14 cellular contexts compared by ENCODE assay signal in genomic region chr9:36456480-36457115, GRCh38. TPM values are rescaled to one million over a fixed set of nuclear protein-coding genes. Genes with fewer than 3 reads are reported as not detected.
A peak's percentile ranks its signal among the peaks of the same experiment; 100 is the strongest.
DNase-seq lines count a peak whose midpoint lies in the region; ATAC-seq, FAIRE-seq and TF ChIP-seq lines count a peak whose summit lies in the region.
"Had no signal": no experiment of that assay in that cellular context is flagged by ENCODE, and none has a peak within 500 bp of the region (broad histone marks: within the 10 kb centered on the region; RNA-seq: fewer than 3 reads in every experiment).

No MANE protein-coding gene starts in this region.

- no peaks in the 10 kb centered on the region for H3K9me3 Mint-ChIP-seq in CD8-positive, alpha-beta memory T cell
- no peaks in the 10 kb centered on the region for H3K9me3 Mint-ChIP-seq in natural killer cell treated with Interleukin-12 subunit alpha and Interleukin-12 subunit beta and Interleukin-15 and Interleukin-18, amount 100 ng/mL, for 72 hours

- POLR2A ChIA-PET in CD8-positive, alpha-beta memory T cell (lab: Charles Lee) = interaction anchor here (4.3 kb wide), 1 partner anchor 31 kb away, joined by 24 read pairs; no protein-coding TSS in a partner anchor

- peak overlapping the region in 5 of 7 donors; percentile 18 to 72 (median 51) for H3K4me3 Mint-ChIP-seq in CD8-positive, alpha-beta memory T cell
- peak overlapping the region; percentile 67 for H3K4me3 Mint-ChIP-seq in natural killer cell treated with Interleukin-12 subunit alpha and Interleukin-12 subunit beta and Interleukin-15 and Interleukin-18, amount 100 ng/mL, for 72 hours

- no peak overlapping the region for H3K4me3 ChIP-seq in CD8-positive, alpha-beta memory T cell (ENCODE audit: low read length)
- no peak overlapping the region for H3K4me3 ChIP-seq in bronchial epithelial cell (ENCODE audit: low read depth, low read length)

- no peaks in the 10 kb centered on the region for H3K9me3 ChIP-seq in CD8-positive, alpha-beta memory T cell (ENCODE audit: low read length)

- DNase-seq in CD8-positive, alpha-beta memory T cell = no peak
- DNase-seq in OCI-M1 (lab: John Stamatoyannopoulos, UW) (peak; percentile 23), bronchial epithelial cell (ENCODE audit: low read depth) (peak; percentile 9), H54 (ENCODE audit: insufficient read length, low spot score) (no peak), glomerular visceral epithelial cell (ENCODE audit: extremely low spot score) (no peak)
- DNase-seq in natural killer cell treated with Interleukin-12 subunit alpha and Interleukin-12 subunit beta and Interleukin-15 and Interleukin-18, amount 100 ng/mL, for 72 hours (ENCODE audit: low spot score) = no peak
- DNase-seq: activated CD4-positive, alpha-beta T cell treated with anti-CD3 and anti-CD28 coated beads for 4 hours; Karpas-422; mesendoderm; NCI-H1694 treated with DMSO at 0.1 percent for 48 hours; NCI-H510A; SW 1271 had no signal

- peaks cover 0 to 2% (median 0%) of the 10 kb centered on the region in 3 donors for H3K36me3 Mint-ChIP-seq in CD8-positive, alpha-beta memory T cell
- H3K36me3 Mint-ChIP-seq in natural killer cell treated with Interleukin-12 subunit alpha and Interleukin-12 subunit beta and Interleukin-15 and Interleukin-18, amount 100 ng/mL, for 72 hours = no peaks in the 10 kb centered on the region

- FAIRE-seq in bronchial epithelial cell (lab: Jason Lieb, UNC) (no peak), H54 (lab: Jason Lieb, UNC) (no peak)
- FAIRE-seq: RCC 7860 had no signal

- TF ChIP-seq POLR2A in H54 (IDR thresholded peaks at IDR 0.05; ENCODE audit: low read depth, low read length) = no peak

- CTCF ChIA-PET in CD8-positive, alpha-beta memory T cell (lab: Charles Lee) = interaction anchor here (0.8 to 2.5 kb wide), 3 partner anchors 9 to 93 kb away, joined by 3 to 12 read pairs (median 3); no protein-coding TSS in a partner anchor

- H3K27ac Mint-ChIP-seq in CD8-positive, alpha-beta memory T cell = peak overlapping the region; percentile 62 to 95 (median 84)
- H3K27ac Mint-ChIP-seq in natural killer cell treated with Interleukin-12 subunit alpha and Interleukin-12 subunit beta and Interleukin-15 and Interleukin-18, amount 100 ng/mL, for 72 hours = peak overlapping the region in 1 of 2 donors; percentile 52

- no peak overlapping the region for H3K27ac ChIP-seq in CD8-positive, alpha-beta memory T cell (ENCODE audit: low read depth, low read length)

- peaks cover 44% of the 10 kb centered on the region for H3K4me1 ChIP-seq in CD8-positive, alpha-beta memory T cell (ENCODE audit: insufficient read depth, low read length)

- TF ChIP-seq CTCF in bronchial epithelial cell (IDR thresholded peaks at IDR 0.05; ENCODE audit: insufficient read depth, low read length, severe bottlenecking) = no peak

- no peaks in the 10 kb centered on the region for H3K36me3 ChIP-seq in CD8-positive, alpha-beta memory T cell (ENCODE audit: insufficient read depth, low read length)
- H3K36me3 ChIP-seq in bronchial epithelial cell (ENCODE audit: control insufficient read depth, insufficient read depth, low read length) = peaks cover 1% of the 10 kb centered on the region

- H3K27me3 ChIP-seq in CD8-positive, alpha-beta memory T cell (ENCODE audit: insufficient read depth, low read length, poor library complexity, severe bottlenecking) = no peaks in the 10 kb centered on the region
- H3K27me3 ChIP-seq in bronchial epithelial cell (ENCODE audit: control insufficient read depth, insufficient read depth, low read length) = no peaks in the 10 kb centered on the region

- H3K27me3 Mint-ChIP-seq in CD8-positive, alpha-beta memory T cell = peaks cover 0 to 3% of the 10 kb centered on the region in 2 donors
- H3K27me3 Mint-ChIP-seq in natural killer cell treated with Interleukin-12 subunit alpha and Interleukin-12 subunit beta and Interleukin-15 and Interleukin-18, amount 100 ng/mL, for 72 hours = no peaks in the 10 kb centered on the region

- ATAC-seq in natural killer cell treated with Interleukin-12 subunit alpha and Interleukin-12 subunit beta and Interleukin-15 and Interleukin-18, amount 100 ng/mL, for 72 hours = no peak
- no peak for ATAC-seq in GM21360 (IDR thresholded peaks at IDR 0.05; ENCODE audit: unreplicated experiment)

- peaks cover 57 to 79% (median 63%) of the 10 kb centered on the region in 3 donors for H3K4me1 Mint-ChIP-seq in CD8-positive, alpha-beta memory T cell
- H3K4me1 Mint-ChIP-seq in natural killer cell treated with Interleukin-12 subunit alpha and Interleukin-12 subunit beta and Interleukin-15 and Interleukin-18, amount 100 ng/mL, for 72 hours (ENCODE audit: low read depth in 2 of 2) = peaks cover 26 to 47% of the 10 kb centered on the region in 2 donors

RNA-seq across cellular contexts. Expression of gene RNF38, which starts 56.5 kb away (rescaled TPM):
- total RNA-seq in CD8-positive, alpha-beta memory T cell = 10 to 100 TPM; 40.0 to 43.3 TPM
- 20.9 TPM for polyA plus RNA-seq in CD8-positive, alpha-beta memory T cell
- total RNA-seq in bronchial epithelial cell = 5.4 and 5.5 TPM in 2 replicates
- 10 to 100 TPM; 43.9 to 56.9 TPM for total RNA-seq in natural killer cell treated with Interleukin-12 subunit alpha and Interleukin-12 subunit beta and Interleukin-15 and Interleukin-18, amount 100 ng/mL, for 72 hours

Comparison
In these comparisons a context has a peak if more than half of its experiments do, and no peak if none do; other contexts are left out.
1. DNase-seq: peak in OCI-M1 (single experiment) and bronchial epithelial cell (single experiment); none in CD8-positive, alpha-beta memory T cell (0 of 5), natural killer cell treated with Interleukin-12 subunit alpha and Interleukin-12 subunit beta and Interleukin-15 and Interleukin-18, amount 100 ng/mL, for 72 hours (single experiment), H54 (single experiment) and glomerular visceral epithelial cell (single experiment).